Comparison of ENCODE assay signal across 31 cellular contexts in genomic region chr4:31649878-31650277, GRCh38.
"Had no signal": no experiment of that assay in that cellular context is flagged by ENCODE, and none has a peak within 500 bp of the region (broad histone marks: within the 10 kb centered on the region; RNA-seq: fewer than 3 reads in every experiment).

No MANE protein-coding gene starts in this region.

- H3K27me3 Mint-ChIP-seq: activated B cell treated with CpG ODN at 0.5 μM for 24 hours; activated CD8-positive, alpha-beta T cell treated with anti-CD3 and anti-CD28 coated beads for 36 hours; activated naive CD8-positive, alpha-beta T cell; activated T-helper 17 cell treated with anti-CD3 and anti-CD28 coated beads, Interleukin-2, amount 50 U/mL, for 72 hours; effector memory CD8-positive, alpha-beta T cell had no signal

- H3K4me3 ChIP-seq: body of pancreas, esophagus squamous epithelium, heart left ventricle had no signal

- H3K4me1 Mint-ChIP-seq: activated B cell treated with CpG ODN at 0.5 μM for 24 hours; activated T-helper 17 cell treated with anti-CD3 and anti-CD28 coated beads, Interleukin-2, amount 50 U/mL, for 72 hours had no signal

- H3K36me3 ChIP-seq: esophagus squamous epithelium, heart left ventricle had no signal

- DNase-seq: activated B cell treated with CpG ODN at 0.5 μM for 24 hours; activated CD4-positive, alpha-beta T cell treated with anti-CD3 and anti-CD28 coated beads for 48 hours; activated CD4-positive, alpha-beta T cell treated with anti-CD3 and anti-CD28 coated beads, Interleukin-2, amount 50 U/mL, for 1 hour; activated CD4-positive, alpha-beta T cell treated with anti-CD3 and anti-CD28 coated beads, Interleukin-2, amount 50 U/mL, for 48 hours; activated CD8-positive, alpha-beta memory T cell treated with anti-CD3 and anti-CD28 coated beads for 24 hours; activated CD8-positive, alpha-beta T cell treated with anti-CD3 and anti-CD28 coated beads for 36 hours; activated effector memory CD4-positive, alpha-beta T cell treated with Interleukin-2 at 50 U/mL for 16 hours; activated gamma-delta T cell treated with Interleukin-2 at 50 U/mL for 16 hours; activated naive CD4-positive, alpha-beta T cell treated with anti-CD3 and anti-CD28 coated beads, Interleukin-2, amount 50 U/mL, for 16 hours; activated naive CD4-positive, alpha-beta T cell treated with Interleukin-2 at 50 U/mL for 16 hours; activated T-cell treated with anti-CD3 and anti-CD28 coated beads, Interleukin-2, amount 50 U/mL, for 4 hours; amniotic stem cell; aorta; body of pancreas; caudate nucleus; cortex of kidney; dermis blood vessel endothelial cell; effector CD4-positive, alpha-beta T cell; effector memory CD8-positive, alpha-beta T cell; esophagus squamous epithelium; foreskin melanocyte; glutamatergic neuron; heart left ventricle; T-helper 2 cell had no signal

- H3K4me3 Mint-ChIP-seq: activated B cell treated with CpG ODN at 0.5 μM for 24 hours; activated CD8-positive, alpha-beta T cell treated with anti-CD3 and anti-CD28 coated beads for 36 hours; activated naive CD8-positive, alpha-beta T cell; activated T-cell treated with anti-CD3 and anti-CD28 coated beads, Interleukin-2, amount 50 U/mL, for 4 hours; activated T-helper 17 cell treated with anti-CD3 and anti-CD28 coated beads, Interleukin-2, amount 50 U/mL, for 72 hours; effector memory CD8-positive, alpha-beta T cell had no signal

- H3K27me3 ChIP-seq: body of pancreas, heart left ventricle had no signal

- H3K4me1 ChIP-seq: body of pancreas, esophagus squamous epithelium, heart left ventricle had no signal

- H3K9me3 Mint-ChIP-seq: activated B cell treated with CpG ODN at 0.5 μM for 24 hours had no signal

- FAIRE-seq: colon, endothelial cell of umbilical vein had no signal

- H3K27ac ChIP-seq: body of pancreas, epithelial cell of prostate, esophagus squamous epithelium, heart left ventricle, VCaP had no signal

- H3K9me3 ChIP-seq: body of pancreas, heart left ventricle had no signal

- H3K27ac Mint-ChIP-seq: activated B cell treated with CpG ODN at 0.5 μM for 24 hours; activated CD8-positive, alpha-beta T cell treated with anti-CD3 and anti-CD28 coated beads for 36 hours; activated naive CD8-positive, alpha-beta T cell; activated T-helper 17 cell treated with anti-CD3 and anti-CD28 coated beads, Interleukin-2, amount 50 U/mL, for 72 hours; effector memory CD8-positive, alpha-beta T cell had no signal

- ATAC-seq: activated CD4-positive, CD25-positive, alpha-beta regulatory T cell treated with anti-CD3 and anti-CD28 coated beads, Interleukin-2, amount 50 U/mL, for 24 hours; activated CD8-positive, alpha-beta T cell treated with anti-CD3 and anti-CD28 coated beads for 36 hours; activated T-cell treated with anti-CD3 and anti-CD28 coated beads, Interleukin-2, amount 50 U/mL, for 4 hours; activated T-helper 17 cell treated with anti-CD3 and anti-CD28 coated beads, Interleukin-2, amount 50 U/mL, for 72 hours; body of pancreas; effector memory CD8-positive, alpha-beta T cell; heart left ventricle had no signal

- H3K36me3 Mint-ChIP-seq: activated naive CD8-positive, alpha-beta T cell had no signal
